ENCODE assay signal across 18 cellular contexts in the genomic region with DNA sequence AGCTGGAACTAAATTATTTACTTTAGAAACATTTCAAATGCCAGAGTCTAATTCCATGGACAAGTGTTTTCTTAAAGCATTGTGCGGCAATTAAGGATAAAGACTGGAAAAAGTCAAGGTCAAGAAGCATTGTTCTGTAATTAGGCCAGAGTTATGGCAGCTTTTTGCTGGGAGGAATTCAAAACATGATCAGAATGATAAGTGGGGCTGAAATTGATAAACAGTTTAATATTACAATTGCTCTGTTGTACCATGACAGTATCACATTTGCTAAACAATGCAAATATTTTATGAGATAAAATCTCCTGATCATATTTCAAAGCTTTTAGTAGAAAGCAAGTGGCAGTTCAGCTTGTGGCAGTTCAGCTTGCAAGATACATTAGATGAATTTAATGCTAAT.
"Had no signal": no experiment of that assay in that cellular context is flagged by ENCODE, and none has a peak within 500 bp of the region (broad histone marks: within the 10 kb centered on the region; RNA-seq: fewer than 3 reads in every experiment).

No MANE protein-coding gene starts in this region.

- H3K4me1 ChIP-seq: gastroesophageal sphincter, heart right ventricle, vagina had no signal

- H3K4me3 ChIP-seq: gastroesophageal sphincter, heart right ventricle, lung, tibial artery, vagina had no signal

- H3K27me3 ChIP-seq: gastroesophageal sphincter, heart right ventricle, tibial artery, vagina had no signal

- H3K36me3 ChIP-seq: gastroesophageal sphincter, heart right ventricle, tibial artery, vagina had no signal

- H3K27ac ChIP-seq: epithelial cell of prostate, gastroesophageal sphincter, heart right ventricle, tibial artery, vagina had no signal

- H3K9me3 ChIP-seq: gastroesophageal sphincter, heart right ventricle, tibial artery, vagina had no signal

- DNase-seq: activated CD4-positive, alpha-beta T cell treated with anti-CD3 and anti-CD28 coated beads, Interleukin-2, amount 50 U/mL, for 48 hours; activated CD4-positive, CD25-positive, alpha-beta regulatory T cell treated with anti-CD3 and anti-CD28 coated beads, Interleukin-2, amount 50 U/mL, for 72 hours; activated naive CD4-positive, alpha-beta T cell treated with Interleukin-2 at 50 U/mL for 16 hours; aorta; effector memory CD8-positive, alpha-beta T cell; heart right ventricle; left cardiac atrium; midbrain; stimulated activated CD4-positive, alpha-beta T cell treated with anti-CD3 and anti-CD28 coated beads, Interleukin-15, amount 100 ng/mL, for 24 hours; stimulated activated CD4-positive, alpha-beta T cell treated with anti-CD3 and anti-CD28 coated beads, Interleukin-4, amount 100 ng/mL, for 1 hour; stimulated activated naive CD4-positive, alpha-beta T cell; T-helper 9 cell; tibial artery had no signal

- ATAC-seq: activated T-helper 17 cell treated with anti-CD3 and anti-CD28 coated beads, Interleukin-2, amount 50 U/mL, for 72 hours; effector memory CD8-positive, alpha-beta T cell; gastroesophageal sphincter; heart right ventricle; left cardiac atrium had no signal
